ENCODE assay signal across 8 cellular contexts in the genomic region with DNA sequence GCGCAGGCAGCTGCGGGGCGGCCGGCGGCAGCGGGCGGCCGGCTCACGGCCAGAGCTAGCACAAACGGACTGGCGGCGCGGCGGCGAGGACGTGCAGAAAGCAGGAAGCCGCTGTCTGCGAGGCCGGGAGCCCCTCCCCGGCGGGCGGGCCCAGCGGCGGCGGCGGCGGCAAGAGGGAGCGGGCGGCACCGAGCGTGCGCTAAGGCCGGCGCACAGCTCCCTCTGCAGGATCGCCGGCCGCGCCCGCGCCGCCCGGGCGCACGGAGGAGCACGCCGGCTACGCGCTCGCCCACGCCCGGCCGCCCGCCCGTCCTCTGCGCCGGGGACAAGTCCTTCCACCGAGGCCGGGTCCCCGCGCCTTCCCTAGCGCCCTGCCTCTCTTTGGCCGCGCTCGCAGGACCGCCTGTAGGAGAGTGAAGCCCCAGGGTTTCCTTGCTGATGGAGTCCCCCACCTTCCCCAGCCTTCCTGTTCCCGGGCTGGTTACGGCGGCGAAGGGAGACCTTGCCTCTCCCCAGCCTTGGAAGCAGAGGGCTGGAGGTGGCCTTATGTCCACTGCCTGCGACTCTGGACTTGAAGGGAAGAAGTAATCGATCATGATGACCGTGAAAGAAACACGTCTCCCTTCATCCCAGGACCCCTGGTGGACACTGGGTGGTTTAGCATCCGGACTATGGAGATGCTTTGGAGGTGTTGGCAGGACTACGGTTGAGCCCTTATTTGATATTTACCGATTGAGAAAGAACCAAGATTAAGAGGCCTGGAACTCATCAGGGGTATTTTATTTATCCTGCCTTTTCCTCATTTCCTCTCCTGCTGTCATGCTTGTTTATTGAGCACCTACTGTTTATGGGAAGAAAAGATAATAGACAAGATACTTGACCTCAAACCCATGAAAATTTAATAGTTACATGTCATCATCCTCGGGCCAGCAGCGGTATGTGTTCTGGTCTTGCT. TPM values are rescaled to one million over a fixed set of nuclear protein-coding genes. Genes with fewer than 3 reads are reported as not detected.
DNase-seq lines count a peak whose midpoint lies in the region; ATAC-seq, FAIRE-seq and TF ChIP-seq lines count a peak whose summit lies in the region.

A gene (minus strand): TSS at position 102 of the 955 bp plus-strand sequence. CDS start 191 bp downstream, outside the sequence.

- H3K4me3 ChIP-seq in OCI-LY1 (ENCODE audit: low read depth, low read length, poor library complexity, severe bottlenecking) (peak within 1 kb of the TSS; percentile 100), endothelial cell of umbilical vein (replicated peaks in 1 of 3; ENCODE audit: insufficient read depth in 1 of 3, low read depth in 1 of 3, low read length in 3 of 3) (peak within 1 kb of the TSS; percentile 81 to 97 (median 84)), mononuclear cell (ENCODE audit: low read length) (peak within 1 kb of the TSS; percentile 85)

- POLR2A ChIA-PET in endothelial cell of umbilical vein (lab: Charles Lee), result interaction anchor here (0.8 kb wide), 1 partner anchor 29 kb away, joined by 3 read pairs; no protein-coding TSS in a partner anchor

- peak within 1 kb of the TSS; percentile 100 for H2AFZ ChIP-seq in OCI-LY1 (ENCODE audit: low read length)
- peak within 1 kb of the TSS; percentile 100 for H2AFZ ChIP-seq in endothelial cell of umbilical vein (ENCODE audit: low read depth, low read length)

- H3K9ac ChIP-seq in OCI-LY1 (ENCODE audit: low read length) (peak within 1 kb of the TSS; percentile 98), endothelial cell of umbilical vein (replicated peaks; ENCODE audit: extremely low read depth, insufficient read depth, low read length) (peak within 1 kb of the TSS; percentile 80)

- no peaks in the 10 kb centered on the region for H3K9me1 ChIP-seq in endothelial cell of umbilical vein (replicated peaks; ENCODE audit: control insufficient read depth, extremely low read depth, insufficient read depth, low read length)

- peak; percentile 64 for TF ChIP-seq POLR2A in endothelial cell of umbilical vein (IDR thresholded peaks at IDR 0.05; ENCODE audit: low read depth, low read length)

- no peaks in the 10 kb centered on the region for H3K9me3 ChIP-seq in OCI-LY1 (ENCODE audit: low read length)
- H3K9me3 ChIP-seq in endothelial cell of umbilical vein (replicated peaks; ENCODE audit: control insufficient read depth, insufficient read depth, low read length), result no peaks in the 10 kb centered on the region
- H3K9me3 ChIP-seq in mononuclear cell (ENCODE audit: low read depth, low read length), result no peaks in the 10 kb centered on the region

- peaks cover 40% of the 10 kb centered on the region for H3K4me1 ChIP-seq in OCI-LY1 (ENCODE audit: insufficient read depth, low read length, severe bottlenecking)
- H3K4me1 ChIP-seq in endothelial cell of umbilical vein (ENCODE audit: control insufficient read depth, extremely low read depth, insufficient read depth, low read length), result peaks cover 6% of the 10 kb centered on the region
- peaks cover 49% of the 10 kb centered on the region for H3K4me1 ChIP-seq in mononuclear cell (ENCODE audit: insufficient read depth, low read length)

- H3K27ac ChIP-seq in OCI-LY1 (ENCODE audit: low read depth, low read length, poor library complexity, severe bottlenecking), result no peak within 1 kb of the TSS
- peak within 1 kb of the TSS; percentile 62 for H3K27ac ChIP-seq in endothelial cell of umbilical vein (ENCODE audit: insufficient read depth, low read depth, low read length)

- peak; percentile 82 for FAIRE-seq in HTR-8/SVneo (lab: Jason Lieb, UNC)
- FAIRE-seq in endothelial cell of umbilical vein (lab: Jason Lieb, UNC), result peak; percentile 93

- no peaks in the 10 kb centered on the region for H3F3A ChIP-seq in OCI-LY1 (ENCODE audit: insufficient read depth, low read length)

- H3K36me3 ChIP-seq in OCI-LY1 (ENCODE audit: insufficient read depth, low read length) (no peaks in the 10 kb centered on the region), endothelial cell of umbilical vein (ENCODE audit: control insufficient read depth in 2 of 2, extremely low read depth in 1 of 2, insufficient read depth in 2 of 2, low read length in 2 of 2) (no peaks in the 10 kb centered on the region)

- no TSS peak for BruUV-seq in endothelial cell of umbilical vein (replicated peaks; lab: Mats Ljungman, UMichigan)

- H3K9me2 ChIP-seq in OCI-LY1 (ENCODE audit: low read depth, low read length), result no peaks in the 10 kb centered on the region

- dilution Hi-C loops in endothelial cell of umbilical vein (cut with MboI; ENCODE audit: extremely low pct_ligation_motif_present, low sequenced_read_pairs), result loop anchor here (25.0 kb wide), 1 partner anchor 316 kb away; no protein-coding TSS in a partner anchor

- intact Hi-C loops in endothelial cell of umbilical vein (cut with micrococcal nuclease), result loop anchor here (1.0 to 5.0 kb wide), 9 partner anchors 20 to 406 kb away; no protein-coding TSS in a partner anchor

- H3K79me2 ChIP-seq in OCI-LY1 (ENCODE audit: insufficient read depth, low read length) (peaks cover 12% of the 10 kb centered on the region; the same call in 1 of the 2 replicates), endothelial cell of umbilical vein (ENCODE audit: control insufficient read depth, insufficient read depth, low read length) (peaks cover 34% of the 10 kb centered on the region)

- CTCF ChIA-PET in endothelial cell of umbilical vein (lab: Charles Lee), result interaction anchor here (0.6 to 2.4 kb wide), 62 partner anchors 9 to 899 kb away, joined by 3 to 116 read pairs (median 4); a partner anchor contains a TSS

- no peaks in the 10 kb centered on the region for H4K20me1 ChIP-seq in OCI-LY1 (ENCODE audit: insufficient read depth, low read length)
- no peaks in the 10 kb centered on the region for H4K20me1 ChIP-seq in endothelial cell of umbilical vein (replicated peaks; ENCODE audit: control insufficient read depth, extremely low read depth, insufficient read depth, low read length)

- peak; percentile 93 for DNase-seq in DMS 273 (lab: John Stamatoyannopoulos, UW; ENCODE audit: unreplicated experiment)
- peak; percentile 72 for DNase-seq in HTR-8/SVneo (ENCODE audit: insufficient read length, low spot score)
- DNase-seq in activated CD8-positive, alpha-beta memory T cell treated with anti-CD3 and anti-CD28 coated beads, Interleukin-2, amount 50 U/mL, for 48 hours, result peak; percentile 90
- DNase-seq in endothelial cell of umbilical vein (ENCODE audit: low read depth, low spot score), result peak; percentile 85
- DNase-seq in stimulated activated CD8-positive, alpha-beta memory T cell treated with anti-CD3 and anti-CD28 coated beads, Interleukin-2, amount 100 ng/mL, for 48 hours (ENCODE audit: low read depth in 2 of 2), result peak; percentile 75 to 84

- peak; percentile 92 for ATAC-seq in GM21381 (IDR thresholded peaks at IDR 0.05; ENCODE audit: unreplicated experiment)

- H3K27me3 ChIP-seq in OCI-LY1 (ENCODE audit: insufficient read depth, low read length) (no peaks in the 10 kb centered on the region), endothelial cell of umbilical vein (ENCODE audit: control insufficient read depth in 2 of 2, insufficient read depth in 2 of 2, low read length in 2 of 2) (no peaks in the 10 kb centered on the region), mononuclear cell (ENCODE audit: insufficient read depth, low read length) (no peaks in the 10 kb centered on the region)

- peak within 1 kb of the TSS; percentile 100 for H3K4me2 ChIP-seq in OCI-LY1 (ENCODE audit: low read length)
- peak within 1 kb of the TSS; percentile 81 for H3K4me2 ChIP-seq in endothelial cell of umbilical vein (ENCODE audit: insufficient read depth, low read length)

- peak; percentile 94 for TF ChIP-seq CTCF in OCI-LY1 (IDR thresholded peaks at IDR 0.05; ENCODE audit: low read length)
- peak; percentile 68 to 74 for TF ChIP-seq CTCF in endothelial cell of umbilical vein (IDR thresholded peaks at IDR 0.05; ENCODE audit: extremely low read depth in 1 of 2, insufficient read depth in 1 of 2, low read depth in 1 of 2, low read length in 2 of 2)

TF ChIP-seq in endothelial cell of umbilical vein, 7 proteins besides CTCF, POLR2A, EP300 and RAD21:
- TF ChIP-seq, protein P1, sequence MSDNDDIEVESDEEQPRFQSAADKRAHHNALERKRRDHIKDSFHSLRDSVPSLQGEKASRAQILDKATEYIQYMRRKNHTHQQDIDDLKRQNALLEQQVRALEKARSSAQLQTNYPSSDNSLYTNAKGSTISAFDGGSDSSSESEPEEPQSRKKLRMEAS (IDR thresholded peaks at IDR 0.05; ENCODE audit: insufficient read depth, insufficient read length), result no peak
- peak; percentile 88 for TF ChIP-seq POLR2AphosphoS5 (IDR thresholded peaks at IDR 0.05; ENCODE audit: insufficient read depth, low read depth, low read length)

RNA-seq across cellular contexts. Expression of the gene that starts here (rescaled TPM):
- 37.7 and 40.7 TPM in 2 replicates for total RNA-seq in endothelial cell of umbilical vein
- 11.9 and 17.2 TPM in 2 replicates for polyA plus RNA-seq in endothelial cell of umbilical vein
- polyA plus RNA-seq in endothelial cell of umbilical vein (2011; cell fraction: cytosol; rRNA removed), result 20.4 and 21.1 TPM in 2 replicates
- 29.1 and 29.4 TPM in 2 replicates for polyA plus RNA-seq in endothelial cell of umbilical vein (2011; cell fraction: nucleus; rRNA removed)
- 33.7 and 42.4 TPM in 2 replicates for polyA plus RNA-seq in endothelial cell of umbilical vein (2012)
- polyA minus RNA-seq in endothelial cell of umbilical vein, result 29.3 and 30.3 TPM in 2 replicates
- 9.0 TPM for polyA minus RNA-seq in endothelial cell of umbilical vein (2011; cell fraction: cytosol; rRNA and poly(A)+ RNA removed)
- polyA minus RNA-seq in endothelial cell of umbilical vein (2011; cell fraction: nucleus; rRNA and poly(A)+ RNA removed), result 36.1 and 42.4 TPM in 2 replicates
- 13.5 TPM for total RNA-seq in mononuclear cell
